33 cellular contexts compared by ENCODE assay signal in genomic region chr2:138020432-138020831, GRCh38. TPM values are rescaled to one million over a fixed set of nuclear protein-coding genes. Genes with fewer than 3 reads are reported as not detected.
DNase-seq lines count a peak whose midpoint lies in the region; TF ChIP-seq lines count a peak whose summit lies in the region.
"Had no signal": no experiment of that assay in that cellular context is flagged by ENCODE, and none has a peak within 500 bp of the region (broad histone marks: within the 10 kb centered on the region; RNA-seq: fewer than 3 reads in every experiment).

No MANE protein-coding gene starts in this region.

- no peak overlapping the region for H3K4me3 Mint-ChIP-seq in activated naive CD4-positive, alpha-beta T cell treated with anti-CD3 and anti-CD28 coated beads, Interleukin-2, amount 10 ng/mL, durations not matched to agents 7 days and 5 days
- H3K4me3 Mint-ChIP-seq: activated CD4-positive, alpha-beta T cell treated with anti-CD3 and anti-CD28 coated beads for 36 hours; activated naive CD8-positive, alpha-beta T cell treated with anti-CD3 and anti-CD28 coated beads, Interleukin-2, amount 10 ng/mL, durations not matched to agents 7 days and 5 days; CD4-positive, alpha-beta memory T cell; naive thymus-derived CD4-positive, alpha-beta T cell; stimulated activated naive CD8-positive, alpha-beta T cell treated with anti-CD3 and anti-CD28 coated beads, Interleukin-15, Interleukin-2, amounts not matched to agents 100 ng/mL and 50 ng/mL, for 24 hours had no signal

- H3K27me3 Mint-ChIP-seq in activated naive CD4-positive, alpha-beta T cell treated with anti-CD3 and anti-CD28 coated beads, Interleukin-2, amount 10 ng/mL, durations not matched to agents 7 days and 5 days = no peaks in the 10 kb centered on the region
- H3K27me3 Mint-ChIP-seq: activated CD4-positive, alpha-beta T cell treated with anti-CD3 and anti-CD28 coated beads for 36 hours; activated naive CD8-positive, alpha-beta T cell treated with anti-CD3 and anti-CD28 coated beads, Interleukin-2, amount 10 ng/mL, durations not matched to agents 7 days and 5 days; CD4-positive, alpha-beta memory T cell had no signal

- CTCF ChIA-PET in activated naive CD4-positive, alpha-beta T cell treated with anti-CD3 and anti-CD28 coated beads, Interleukin-2, amount 10 ng/mL, durations not matched to agents 7 days and 5 days (lab: Charles Lee) = no interaction called here

- TF ChIP-seq CTCF in epithelial cell of proximal tubule (conservative IDR thresholded peaks at IDR 0.05; ENCODE audit: low read depth, low read length) = peak; percentile 18

- H3K9me3 Mint-ChIP-seq in activated naive CD4-positive, alpha-beta T cell treated with anti-CD3 and anti-CD28 coated beads, Interleukin-2, amount 10 ng/mL, durations not matched to agents 7 days and 5 days = no peaks in the 10 kb centered on the region
- H3K9me3 Mint-ChIP-seq: activated naive CD8-positive, alpha-beta T cell treated with anti-CD3 and anti-CD28 coated beads, Interleukin-2, amount 10 ng/mL, durations not matched to agents 7 days and 5 days; CD4-positive, alpha-beta memory T cell; stimulated activated naive CD8-positive, alpha-beta T cell treated with anti-CD3 and anti-CD28 coated beads, Interleukin-15, Interleukin-2, amounts not matched to agents 100 ng/mL and 50 ng/mL, for 24 hours had no signal

- no peaks in the 10 kb centered on the region for H3K4me1 Mint-ChIP-seq in activated naive CD4-positive, alpha-beta T cell treated with anti-CD3 and anti-CD28 coated beads, Interleukin-2, amount 10 ng/mL, durations not matched to agents 7 days and 5 days
- H3K4me1 Mint-ChIP-seq: activated CD4-positive, alpha-beta T cell treated with anti-CD3 and anti-CD28 coated beads for 36 hours; activated naive CD8-positive, alpha-beta T cell treated with anti-CD3 and anti-CD28 coated beads, Interleukin-2, amount 10 ng/mL, durations not matched to agents 7 days and 5 days; CD4-positive, alpha-beta memory T cell; naive thymus-derived CD4-positive, alpha-beta T cell had no signal

- H3K27ac Mint-ChIP-seq in activated naive CD4-positive, alpha-beta T cell treated with anti-CD3 and anti-CD28 coated beads, Interleukin-2, amount 10 ng/mL, durations not matched to agents 7 days and 5 days = no peak overlapping the region
- H3K27ac Mint-ChIP-seq: activated CD4-positive, alpha-beta T cell treated with anti-CD3 and anti-CD28 coated beads for 36 hours; activated naive CD8-positive, alpha-beta T cell treated with anti-CD3 and anti-CD28 coated beads, Interleukin-2, amount 10 ng/mL, durations not matched to agents 7 days and 5 days; CD4-positive, alpha-beta memory T cell; naive thymus-derived CD4-positive, alpha-beta T cell; stimulated activated naive CD8-positive, alpha-beta T cell treated with anti-CD3 and anti-CD28 coated beads, Interleukin-15, Interleukin-2, amounts not matched to agents 100 ng/mL and 50 ng/mL, for 24 hours had no signal

- DNase-seq in NCI-H2107 treated with DMSO at 0.1 percent for 48 hours (lab: John Stamatoyannopoulos, UW; ENCODE audit: unreplicated experiment) = peak; percentile 15
- DNase-seq in NCI-H2107 (lab: John Stamatoyannopoulos, UW) = no peak
- DNase-seq in NCI-H69 (lab: John Stamatoyannopoulos, UW) = peak; percentile 46
- DNase-seq in epithelial cell of proximal tubule (ENCODE audit: low read depth) = no peak
- DNase-seq in NCI-H2227 (lab: John Stamatoyannopoulos, UW; ENCODE audit: unreplicated experiment) = no peak
- DNase-seq in activated naive CD4-positive, alpha-beta T cell treated with anti-CD3 and anti-CD28 coated beads, Interleukin-2, amount 10 ng/mL, durations not matched to agents 7 days and 5 days = no peak
- no peak for DNase-seq in COLO829 (ENCODE audit: low spot score)
- no peak for DNase-seq in AG20443 (ENCODE audit: low spot score)
- DNase-seq: activated CD4-positive, alpha-beta T cell treated with anti-CD3 and anti-CD28 coated beads for 36 hours; activated effector memory CD4-positive, alpha-beta T cell treated with anti-CD3 and anti-CD28 coated beads, Interleukin-2, amount 50 U/mL, for 16 hours; activated naive CD8-positive, alpha-beta T cell treated with anti-CD3 and anti-CD28 coated beads, Interleukin-2, amount 10 ng/mL, durations not matched to agents 7 days and 5 days; activated T-cell treated with anti-CD3 and anti-CD28 coated beads, Interleukin-2, amount 50 U/mL, for 1 hour; CD4-positive, alpha-beta memory T cell; central memory CD4-positive, alpha-beta T cell; dermis blood vessel endothelial cell; DND-41; HCEC 1CT; islet precursor cell; KG1; left ventricle myocardium superior; midbrain; MM.1S; naive thymus-derived CD4-positive, alpha-beta T cell; NCI-H1417 treated with DMSO at 0.1 percent for 48 hours; NCI-H2227 treated with DMSO at 0.1 percent for 48 hours; NCI-H526 treated with DMSO at 0.1 percent for 48 hours; occipital lobe; SK-N-SH; T-helper 2 cell; uterus had no signal

- no peaks in the 10 kb centered on the region for H3K36me3 Mint-ChIP-seq in activated naive CD4-positive, alpha-beta T cell treated with anti-CD3 and anti-CD28 coated beads, Interleukin-2, amount 10 ng/mL, durations not matched to agents 7 days and 5 days
- H3K36me3 Mint-ChIP-seq: activated naive CD8-positive, alpha-beta T cell treated with anti-CD3 and anti-CD28 coated beads, Interleukin-2, amount 10 ng/mL, durations not matched to agents 7 days and 5 days; CD4-positive, alpha-beta memory T cell; naive thymus-derived CD4-positive, alpha-beta T cell had no signal

- H3K4me3 ChIP-seq in epithelial cell of proximal tubule (ENCODE audit: low read depth, low read length) = no peak overlapping the region
- H3K4me3 ChIP-seq: skin epidermis, uterus had no signal

RNA-seq across cellular contexts. Expression of gene HNMT, which starts 56.2 kb away (rescaled TPM):
- 20.2 and 22.9 TPM in 2 replicates for total RNA-seq in epithelial cell of proximal tubule
- total RNA-seq: activated CD4-positive, alpha-beta T cell treated with anti-CD3 and anti-CD28 coated beads for 36 hours; HT1080 had no signal

Comparison
In these comparisons a context has a peak if more than half of its experiments do, and no peak if none do; other contexts are left out.
1. DNase-seq: peak in NCI-H2107 treated with DMSO at 0.1 percent for 48 hours (single experiment) and NCI-H69 (single experiment); none in NCI-H2107 (single experiment), epithelial cell of proximal tubule (single experiment), NCI-H2227 (single experiment), activated naive CD4-positive, alpha-beta T cell treated with anti-CD3 and anti-CD28 coated beads, Interleukin-2, amount 10 ng/mL, durations not matched to agents 7 days and 5 days (single experiment), COLO829 (single experiment) and AG20443 (single experiment).